Comparison of ENCODE assay signal across 8 cellular contexts in genomic region chr15:38130739-38131498, GRCh38.
DNase-seq lines count a peak whose midpoint lies in the region; ATAC-seq and TF ChIP-seq lines count a peak whose summit lies in the region.

No MANE protein-coding gene starts in this region.

- H3K27ac ChIP-seq in colonic mucosa = peak overlapping the region; percentile 52
- no peak overlapping the region for H3K27ac ChIP-seq in mesendoderm (ENCODE audit: low read depth, low read length)
- peak overlapping the region; percentile 73 to 90 for H3K27ac ChIP-seq in uterus

- H3K36me3 ChIP-seq in colonic mucosa = no peaks in the 10 kb centered on the region
- no peaks in the 10 kb centered on the region for H3K36me3 ChIP-seq in mesendoderm (ENCODE audit: control insufficient read depth, insufficient read depth, low read length)
- no peaks in the 10 kb centered on the region for H3K36me3 ChIP-seq in uterus

- peak; percentile 64 for ATAC-seq in GM21723 (IDR thresholded peaks at IDR 0.05; ENCODE audit: unreplicated experiment)

- H3K18ac ChIP-seq in mesendoderm (ENCODE audit: low read length) = no peak overlapping the region

- DNase-seq in AG08396 (ENCODE audit: low spot score) (peak; percentile 78), NCI-H82 (lab: John Stamatoyannopoulos, UW) (peak; percentile 75), colonic mucosa (peak; percentile 69), mesendoderm (peak; percentile 47), uterus (peak; percentile 93 to 95), NCI-H1105 (lab: John Stamatoyannopoulos, UW) (no peak)
- DNase-seq in activated naive CD4-positive, alpha-beta T cell (lab: John Stamatoyannopoulos, UW) = no peak

- no peaks in the 10 kb centered on the region for H3K27me3 ChIP-seq in colonic mucosa
- no peaks in the 10 kb centered on the region for H3K27me3 ChIP-seq in mesendoderm (ENCODE audit: insufficient read depth, low read length, poor library complexity)
- no peaks in the 10 kb centered on the region for H3K27me3 ChIP-seq in uterus

- no peak overlapping the region for H2BK5ac ChIP-seq in mesendoderm (ENCODE audit: low read length)

- H3K23ac ChIP-seq in mesendoderm (ENCODE audit: low read length) = no peak overlapping the region

- no peak for TF ChIP-seq POLR2A in uterus (IDR thresholded peaks at IDR 0.05)

- H3K79me2 ChIP-seq in mesendoderm (ENCODE audit: control insufficient read depth, insufficient read depth, low read length) = no peaks in the 10 kb centered on the region

- no peak overlapping the region for H2AK5ac ChIP-seq in mesendoderm (ENCODE audit: low read length)

- H3K4me3 ChIP-seq in colonic mucosa (no peak overlapping the region), mesendoderm (ENCODE audit: low read length) (no peak overlapping the region), uterus (peak overlapping the region in 1 of 2 donors; percentile 21)

- no peak overlapping the region for H4K5ac ChIP-seq in mesendoderm (ENCODE audit: low read length)

- H3K79me1 ChIP-seq in mesendoderm (ENCODE audit: low read length) = no peaks in the 10 kb centered on the region

- TF ChIP-seq CTCF in colonic mucosa (IDR thresholded peaks at IDR 0.05) (no peak), uterus (IDR thresholded peaks at IDR 0.05) (no peak)

- no peak overlapping the region for H2BK15ac ChIP-seq in mesendoderm (replicated peaks; ENCODE audit: low read depth)

- H3K4me2 ChIP-seq in mesendoderm (ENCODE audit: low read length) = no peak overlapping the region

- H3K4ac ChIP-seq in mesendoderm (ENCODE audit: low read depth, low read length) = no peak overlapping the region

- intact Hi-C loops in colonic mucosa (cut with DNase I) (no loop called here), uterus (cut with DNase I; ENCODE audit: low total_unique reads) (loop anchor here (5.0 kb wide), 1 partner anchor 121 kb away; the partner anchor contains the start of gene SPRED1)

- no peak overlapping the region for H2BK120ac ChIP-seq in mesendoderm (ENCODE audit: low read depth, low read length)

- WGBS in mesendoderm (ENCODE audit: extremely low coverage, insufficient coverage, low lambda C conversion rate) = no CpG with 5 or more reads among the region's 10 CpGs

- H3K9me3 ChIP-seq in colonic mucosa (no peaks in the 10 kb centered on the region), uterus (no peaks in the 10 kb centered on the region)

- H4K8ac ChIP-seq in mesendoderm (ENCODE audit: low read depth, low read length) = no peak overlapping the region

- H3K4me1 ChIP-seq in colonic mucosa (peaks cover 3% of the 10 kb centered on the region), mesendoderm (ENCODE audit: control insufficient read depth, low read depth, low read length) (no peaks in the 10 kb centered on the region), uterus (peaks cover 0 to 16% of the 10 kb centered on the region in 2 donors)

- no peak overlapping the region for H3K56ac ChIP-seq in mesendoderm (ENCODE audit: low read length)

- H3K9ac ChIP-seq in colonic mucosa (ENCODE audit: low read depth in 2 of 2, low read length in 2 of 2) = peak overlapping the region in 1 of 2 donors; percentile 1
- H3K9ac ChIP-seq in mesendoderm (ENCODE audit: low read length) = no peak overlapping the region

Comparison
In these comparisons a context has a peak if more than half of its experiments do, and no peak if none do; other contexts are left out.
1. DNase-seq: peak in AG08396 (single experiment), NCI-H82 (single experiment), colonic mucosa (single experiment), mesendoderm (single experiment) and uterus (2 of 2); none in NCI-H1105 (single experiment) and activated naive CD4-positive, alpha-beta T cell (0 of 4).